25 cellular contexts compared by ENCODE assay signal in genomic region chr12:62621239-62621638, GRCh38.
DNase-seq lines count a peak whose midpoint lies in the region; ATAC-seq and TF ChIP-seq lines count a peak whose summit lies in the region.
"Had no signal": no experiment of that assay in that cellular context is flagged by ENCODE, and none has a peak within 500 bp of the region (broad histone marks: within the 10 kb centered on the region; RNA-seq: fewer than 3 reads in every experiment).

No MANE protein-coding gene starts in this region.

- CTCF ChIA-PET in RWPE1 (lab: Yijun Ruan, JAX), result interaction anchor here (0.7 kb wide), 1 partner anchor 1161 kb away, joined by 4 read pairs; no protein-coding TSS in a partner anchor

- no peak overlapping the region for H3K27ac ChIP-seq in GM23338 (ENCODE audit: low read depth)
- H3K27ac ChIP-seq in RWPE1, result no peak overlapping the region
- H3K27ac ChIP-seq: coronary artery, thoracic aorta had no signal

- H3K9me2 ChIP-seq in GM23338 (ENCODE audit: insufficient read depth), result no peaks in the 10 kb centered on the region

- no peaks in the 10 kb centered on the region for H4K20me1 ChIP-seq in GM23338 (replicated peaks; ENCODE audit: insufficient read depth)

- H3K36me3 Mint-ChIP-seq in GM23338 (ENCODE audit: low read depth), result no peaks in the 10 kb centered on the region; the same call in 2 of the 3 replicates

- peaks cover 37% of the 10 kb centered on the region for H3K4me1 Mint-ChIP-seq in GM23338
- H3K4me1 Mint-ChIP-seq: activated naive CD4-positive, alpha-beta T cell treated with anti-CD3 and anti-CD28 coated beads, Interleukin-2, amount 10 ng/mL, durations not matched to agents 7 days and 5 days had no signal

- H3K36me3 ChIP-seq in GM23338 (ENCODE audit: insufficient read depth), result no peaks in the 10 kb centered on the region
- H3K36me3 ChIP-seq: thoracic aorta had no signal

- H3K4me1 ChIP-seq in GM23338 (ENCODE audit: insufficient read depth), result peaks cover 32% of the 10 kb centered on the region

- no peak for TF ChIP-seq CTCF in GM23338 (conservative IDR thresholded peaks at IDR 0.05; ENCODE audit: low read depth in 2 of 2)
- no peak for TF ChIP-seq CTCF in epithelial cell of esophagus (IDR thresholded peaks at IDR 0.05; ENCODE audit: insufficient read depth, low read depth, low read length, missing control alignments)
- no peak for TF ChIP-seq CTCF in RWPE1 (conservative IDR thresholded peaks at IDR 0.05; ENCODE audit: low read depth)

- H3K9me3 Mint-ChIP-seq in GM23338, result no peaks in the 10 kb centered on the region; the same call in 2 of the 3 replicates
- H3K9me3 Mint-ChIP-seq: activated naive CD4-positive, alpha-beta T cell treated with anti-CD3 and anti-CD28 coated beads, Interleukin-2, amount 10 ng/mL, durations not matched to agents 7 days and 5 days; stimulated activated naive B cell treated with anti-CD40 and anti-IgM and Interleukin-4, amounts not matched to agents 10 μg/mL and 1 μg/mL and 100 μg/mL, for 72 hours had no signal

- no peaks in the 10 kb centered on the region for H3K79me2 ChIP-seq in GM23338 (replicated peaks; ENCODE audit: insufficient read depth)

- H3F3A ChIP-seq in GM23338 (replicated peaks; ENCODE audit: low read depth), result no peaks in the 10 kb centered on the region

- peaks cover 2% of the 10 kb centered on the region for H3K27me3 Mint-ChIP-seq in GM23338 (ENCODE audit: insufficient read depth, low read depth, poor library complexity)
- H3K27me3 Mint-ChIP-seq: stimulated activated naive B cell treated with anti-CD40 and anti-IgM and Interleukin-4, amounts not matched to agents 10 μg/mL and 1 μg/mL and 100 μg/mL, for 72 hours had no signal

- H3K4me2 ChIP-seq in GM23338, result no peak overlapping the region; the same call in 1 of the 2 replicates
- H3K4me2 ChIP-seq: smooth muscle cell had no signal

- H3K27me3 ChIP-seq in GM23338 (ENCODE audit: insufficient read depth), result no peaks in the 10 kb centered on the region

- DNase-seq in GM23338 (ENCODE audit: low spot score) (no peak), NCI-H1930 (lab: John Stamatoyannopoulos, UW) (peak; percentile 62 to 79), NCI-H510A (lab: John Stamatoyannopoulos, UW) (peak; percentile 95), epithelial cell of esophagus (ENCODE audit: low read depth) (peak; percentile 21), D341Med (ENCODE audit: low spot score) (no peak), RWPE1 (ENCODE audit: low spot score) (no peak)
- no peak for DNase-seq in stimulated activated CD4-positive, alpha-beta T cell treated with anti-CD3 and anti-CD28 coated beads, Interleukin-15, amount 100 ng/mL, for 24 hours
- DNase-seq: activated CD4-positive, alpha-beta T cell treated with anti-CD3 and anti-CD28 coated beads for 1 hour; activated naive CD4-positive, alpha-beta T cell treated with anti-CD3 and anti-CD28 coated beads, Interleukin-2, amount 10 ng/mL, durations not matched to agents 7 days and 5 days; activated T-cell treated with anti-CD3 and anti-CD28 coated beads, Interleukin-2, amount 50 U/mL, for 48 hours; amygdala; DMS 273 treated with DMSO at 0.1 percent for 48 hours; glutamatergic neuron; HCEC 1CT; mesenchymal stem cell; occipital lobe; OCI-M1; stimulated activated CD4-positive, alpha-beta T cell treated with anti-CD3 and anti-CD28 coated beads, Interleukin-2, amount 100 ng/mL, for 48 hours; stimulated activated naive B cell treated with anti-CD40 and anti-IgM and Interleukin-4, amounts not matched to agents 10 μg/mL and 1 μg/mL and 100 μg/mL, for 72 hours had no signal

- H3K4me3 Mint-ChIP-seq in GM23338, result no peak overlapping the region
- H3K4me3 Mint-ChIP-seq: activated naive CD4-positive, alpha-beta T cell treated with anti-CD3 and anti-CD28 coated beads, Interleukin-2, amount 10 ng/mL, durations not matched to agents 7 days and 5 days; CD14-positive monocyte; stimulated activated naive B cell treated with anti-CD40 and anti-IgM and Interleukin-4, amounts not matched to agents 10 μg/mL and 1 μg/mL and 100 μg/mL, for 72 hours had no signal

- H3K27ac Mint-ChIP-seq in GM23338, result no peak overlapping the region
- H3K27ac Mint-ChIP-seq: activated naive CD4-positive, alpha-beta T cell treated with anti-CD3 and anti-CD28 coated beads, Interleukin-2, amount 10 ng/mL, durations not matched to agents 7 days and 5 days; stimulated activated naive B cell treated with anti-CD40 and anti-IgM and Interleukin-4, amounts not matched to agents 10 μg/mL and 1 μg/mL and 100 μg/mL, for 72 hours had no signal

- no peak overlapping the region for H2AFZ ChIP-seq in GM23338

- H3K4me3 ChIP-seq in GM23338, result no peak overlapping the region
- no peak overlapping the region for H3K4me3 ChIP-seq in epithelial cell of esophagus (ENCODE audit: low read length)
- H3K4me3 ChIP-seq: coronary artery, smooth muscle cell, thoracic aorta had no signal

- POLR2A ChIA-PET in RWPE1 (lab: Yijun Ruan, JAX; ENCODE audit: low non-redundant PET), result no interaction called here

- ATAC-seq in GM23338 (peak; percentile 26; the same call in 1 of the 3 replicates), GM21381 (IDR thresholded peaks at IDR 0.05; ENCODE audit: unreplicated experiment) (no peak)
- ATAC-seq: Right ventricle myocardium inferior; stimulated activated naive B cell treated with anti-CD40 and anti-IgM and Interleukin-4, amounts not matched to agents 10 μg/mL and 1 μg/mL and 100 μg/mL, for 72 hours had no signal

TF ChIP-seq in GM23338, 12 proteins besides CTCF, POLR2A, EP300 and RAD21 (continues in another document):
- TF ChIP-seq EZH2phosphoT487 (IDR thresholded peaks at IDR 0.05; ENCODE audit: unreplicated experiment) (no peak), CREB1 (CRISPR knock-in tag; IDR thresholded peaks at IDR 0.05; ENCODE audit: low read depth) (no peak), ETS1 (IDR thresholded peaks at IDR 0.05) (no peak), STAT1 (IDR thresholded peaks at IDR 0.05; ENCODE audit: unreplicated experiment) (no peak), NANOG (IDR thresholded peaks at IDR 0.05; ENCODE audit: borderline replicate concordance) (no peak), ZNF114 (CRISPR knock-in tag; IDR thresholded peaks at IDR 0.05) (no peak), JUNB (IDR thresholded peaks at IDR 0.05; ENCODE audit: unreplicated experiment) (no peak), POLR2AphosphoS5 (IDR thresholded peaks at IDR 0.05; ENCODE audit: low read depth) (no peak), REST (IDR thresholded peaks at IDR 0.05; ENCODE audit: unreplicated experiment) (no peak), EZH2 (IDR thresholded peaks at IDR 0.05; ENCODE audit: low read depth, unreplicated experiment) (no peak)

Comparison
In these comparisons a context has a peak if more than half of its experiments do, and no peak if none do; other contexts are left out.
1. DNase-seq: peak in NCI-H1930 (2 of 2), NCI-H510A (single experiment) and epithelial cell of esophagus (single experiment); none in GM23338 (single experiment), stimulated activated CD4-positive, alpha-beta T cell treated with anti-CD3 and anti-CD28 coated beads, Interleukin-15, amount 100 ng/mL, for 24 hours (single experiment), D341Med (single experiment) and RWPE1 (single experiment).